8 cellular contexts compared by ENCODE assay signal in genomic region chr2:28869494-28870145, GRCh38. TPM values are rescaled to one million over a fixed set of nuclear protein-coding genes. Genes with fewer than 3 reads are reported as not detected.
A peak's percentile ranks its signal among the peaks of the same experiment; 100 is the strongest.
DNase-seq lines count a peak whose midpoint lies in the region; ATAC-seq and TF ChIP-seq lines count a peak whose summit lies in the region.

No MANE protein-coding gene starts in this region.

- H3K4me2 ChIP-seq in SK-N-SH, result peak overlapping the region; percentile 95

- H2AFZ ChIP-seq in SK-N-SH (ENCODE audit: low read depth), result peak overlapping the region; percentile 97

- peak overlapping the region; percentile 40 to 58; a peak in 3 of 4 replicates for H3K27ac ChIP-seq in SK-N-SH (ENCODE audit: low read depth in 2 of 2, low read length in 1 of 2)

- peak overlapping the region; percentile 95 for H3K4me3 Mint-ChIP-seq in natural killer cell

- peak overlapping the region; percentile 94 for H3K4me3 ChIP-seq in AG09309 (ENCODE audit: control insufficient read depth, low read depth, low read length)
- H3K4me3 ChIP-seq in SK-N-SH (ENCODE audit: low read depth in 2 of 2, low read length in 1 of 2), result peak overlapping the region; percentile 80 to 90
- H3K4me3 ChIP-seq in endocrine pancreas (ENCODE audit: control insufficient read depth, insufficient read depth, low read length), result peak overlapping the region; percentile 93

- no peaks in the 10 kb centered on the region for H3K9me3 Mint-ChIP-seq in natural killer cell

- H3K36me3 ChIP-seq in SK-N-SH (replicated peaks in 1 of 2; ENCODE audit: control insufficient read depth in 1 of 2, insufficient read depth in 2 of 2, low read length in 1 of 2), result peaks cover 6 to 7% of the 10 kb centered on the region in 2 experiments
- no peaks in the 10 kb centered on the region for H3K36me3 ChIP-seq in endocrine pancreas (ENCODE audit: control insufficient read depth, insufficient read depth, low read length)

- DNase-seq in AG09309 (ENCODE audit: low read depth), result no peak
- no peak for DNase-seq in SK-N-SH
- DNase-seq in natural killer cell, result no peak
- DNase-seq in NCI-H2107 (lab: John Stamatoyannopoulos, UW), result no peak

- no peak for TF ChIP-seq EP300 in SK-N-SH (IDR thresholded peaks at IDR 0.05; ENCODE audit: borderline replicate concordance in 1 of 2, low read depth in 1 of 2, low read length in 1 of 2)

- H3K4me1 Mint-ChIP-seq in natural killer cell, result peaks cover 33 to 34% of the 10 kb centered on the region in 2 donors

- H3K27me3 ChIP-seq in SK-N-SH (ENCODE audit: insufficient read depth) (no peaks in the 10 kb centered on the region), endocrine pancreas (ENCODE audit: control insufficient read depth, insufficient read depth, low read length) (no peaks in the 10 kb centered on the region)

- H3K9ac ChIP-seq in SK-N-SH, result peak overlapping the region; percentile 87
- peak overlapping the region; percentile 75 for H3K9ac ChIP-seq in endocrine pancreas (ENCODE audit: control insufficient read depth, insufficient read depth, low read length)

- no peaks in the 10 kb centered on the region for H3K27me3 Mint-ChIP-seq in natural killer cell (ENCODE audit: low read depth in 2 of 2)

- H3K79me2 ChIP-seq in SK-N-SH (ENCODE audit: insufficient read depth), result peaks cover 52% of the 10 kb centered on the region

- no peaks in the 10 kb centered on the region for H3K9me2 ChIP-seq in SK-N-SH

- intact Hi-C loops in natural killer cell (cut with micrococcal nuclease), result loop anchor here (1.0 to 5.0 kb wide), 2 partner anchors 25 to 117 kb away; partner anchors contain the start of genes PPP1CB and WDR43

- H3K9me3 ChIP-seq in SK-N-SH (no peaks in the 10 kb centered on the region), endocrine pancreas (ENCODE audit: control insufficient read depth, low read length) (no peaks in the 10 kb centered on the region)

- no peaks in the 10 kb centered on the region for H4K20me1 ChIP-seq in SK-N-SH (ENCODE audit: insufficient read depth)

- WGBS in SK-N-SH (ENCODE audit: low lambda C conversion rate), result 2% methylated on average over 26 of the region's 29 CpGs

- H3K4me1 ChIP-seq in SK-N-SH (ENCODE audit: control insufficient read depth in 1 of 2, insufficient read depth in 2 of 2, low read depth in 1 of 2, low read length in 1 of 2), result peaks cover 10 to 17% of the 10 kb centered on the region in 2 experiments; a peak in 3 of 4 replicates
- peaks cover 8% of the 10 kb centered on the region for H3K4me1 ChIP-seq in endocrine pancreas (ENCODE audit: control insufficient read depth, insufficient read depth, low read length)

- peak; percentile 19 for ATAC-seq in GM18858 (IDR thresholded peaks at IDR 0.05; ENCODE audit: unreplicated experiment)
- peak; percentile 22 for ATAC-seq in HG03097 (IDR thresholded peaks at IDR 0.05; ENCODE audit: low FRiP score, unreplicated experiment)
- peak; percentile 15 to 30 (median 19) for ATAC-seq in natural killer cell
- ATAC-seq in HG02852 (IDR thresholded peaks at IDR 0.05; ENCODE audit: unreplicated experiment), result no peak

- H3F3A ChIP-seq in SK-N-SH (replicated peaks; ENCODE audit: insufficient read depth), result peaks cover 6% of the 10 kb centered on the region

- peak overlapping the region; percentile 96 to 97 for H3K27ac Mint-ChIP-seq in natural killer cell

- no peak for TF ChIP-seq CTCF in AG09309 (IDR thresholded peaks at IDR 0.05; ENCODE audit: control insufficient read depth, insufficient read depth, low read depth, low read length, missing control alignments)
- no peak for TF ChIP-seq CTCF in SK-N-SH (IDR thresholded peaks at IDR 0.05)
- TF ChIP-seq CTCF in natural killer cell (IDR thresholded peaks at IDR 0.05), result no peak

- CTCF ChIA-PET in SK-N-SH (lab: Yijun Ruan, JAX), result interaction anchor here (1.0 to 2.5 kb wide), 4 partner anchors 25 to 303 kb away, joined by 3 to 13 read pairs (median 4); no protein-coding TSS in a partner anchor

- H3K36me3 Mint-ChIP-seq in natural killer cell, result no peaks in the 10 kb centered on the region

- TF ChIP-seq RAD21 in SK-N-SH (IDR thresholded peaks at IDR 0.05; ENCODE audit: low read length), result no peak

- POLR2A ChIA-PET in SK-N-SH (lab: Yijun Ruan, JAX), result interaction anchor here (0.6 to 2.4 kb wide), 3 partner anchors 10 to 26 kb away, joined by 3 to 13 read pairs (median 4); partner anchors contain the start of gene WDR43

TF ChIP-seq in SK-N-SH, 30 proteins besides CTCF, POLR2A, EP300 and RAD21 (continues in another document):
- TF ChIP-seq SMC3 (IDR thresholded peaks at IDR 0.05; ENCODE audit: low read depth, low read length) (no peak), EZH2phosphoT487 (IDR thresholded peaks at IDR 0.05; ENCODE audit: borderline replicate concordance, low read depth) (no peak), RXRA (IDR thresholded peaks at IDR 0.05; ENCODE audit: borderline replicate concordance, low read depth) (no peak), RFX5 (IDR thresholded peaks at IDR 0.05; ENCODE audit: low read length) (no peak), FOXJ3 (CRISPR knock-in tag; IDR thresholded peaks at IDR 0.05) (no peak), NFIC (IDR thresholded peaks at IDR 0.05; ENCODE audit: borderline replicate concordance) (no peak), TCF12 (IDR thresholded peaks at IDR 0.05) (no peak), FOSL2 (IDR thresholded peaks at IDR 0.05; ENCODE audit: borderline replicate concordance, low read depth) (no peak), FOXM1 (IDR thresholded peaks at IDR 0.05; ENCODE audit: low read depth) (no peak), REST (IDR thresholded peaks at IDR 0.05; ENCODE audit: low read depth, low read length) (no peak), RCOR1 (IDR thresholded peaks at IDR 0.05; ENCODE audit: low read length) (no peak), USF2 (IDR thresholded peaks at IDR 0.05; ENCODE audit: borderline replicate concordance, low read depth, low read length) (no peak), SIN3A (IDR thresholded peaks at IDR 0.05; ENCODE audit: borderline replicate concordance, low read depth, low read length) (no peak), TAF1 (IDR thresholded peaks at IDR 0.05; ENCODE audit: borderline replicate concordance, low read depth, low read length) (no peak), GABPA (IDR thresholded peaks at IDR 0.05; ENCODE audit: low read depth) (no peak), GATA2 (CRISPR knock-in tag; IDR thresholded peaks at IDR 0.05) (no peak), IRF3 (IDR thresholded peaks at IDR 0.05; ENCODE audit: low read depth, low read length) (no peak), MEF2A (IDR thresholded peaks at IDR 0.05; ENCODE audit: borderline replicate concordance, low read depth) (no peak)

RNA-seq across cellular contexts. Expression of gene TRMT61B, which starts 0.5 kb away (rescaled TPM):
- polyA plus RNA-seq in SK-N-SH (2012; rRNA removed), result 11.0 and 11.4 TPM in 2 replicates
- polyA plus RNA-seq in SK-N-SH (2012; cell fraction: cytosol; rRNA removed), result 13.7 and 16.6 TPM in 2 replicates
- 11.6 and 13.2 TPM in 2 replicates for polyA plus RNA-seq in SK-N-SH (2012; cell fraction: nucleus; rRNA removed)
- total RNA-seq in natural killer cell, result 10 to 100 TPM; 13.6 to 19.2 (median 18.0) TPM

RNA-seq across cellular contexts. Expression of gene WDR43, which starts 24.8 kb away (rescaled TPM):
- 35.1 and 48.5 TPM in 2 replicates for polyA plus RNA-seq in SK-N-SH (2012; rRNA removed)
- 50.9 and 56.2 TPM in 2 replicates for polyA plus RNA-seq in SK-N-SH (2012; cell fraction: cytosol; rRNA removed)
- 18.7 and 46.9 TPM in 2 replicates for polyA plus RNA-seq in SK-N-SH (2012; cell fraction: nucleus; rRNA removed)
- 10 to 100 TPM; 45.1 to 53.2 (median 49.1) TPM for total RNA-seq in natural killer cell

RNA-seq across cellular contexts. Expression of gene SPDYA, which starts 59.0 kb away (rescaled TPM):
- polyA plus RNA-seq in SK-N-SH (2012; rRNA removed), result 0.10 TPM in 1 of 2 replicates, not detected in the other
- 0.04 TPM in 2 replicates for polyA plus RNA-seq in SK-N-SH (2012; cell fraction: cytosol; rRNA removed)
- polyA plus RNA-seq in SK-N-SH (2012; cell fraction: nucleus; rRNA removed), result 0.11 and 0.18 TPM in 2 replicates
- total RNA-seq in natural killer cell, result 1 to 10 TPM; 5.6 to 8.1 (median 8.0) TPM
